Comparison of ENCODE assay signal across 9 cellular contexts in genomic region chr4:48445704-48446103, GRCh38. TPM values are rescaled to one million over a fixed set of nuclear protein-coding genes. Genes with fewer than 3 reads are reported as not detected.
DNase-seq lines count a peak whose midpoint lies in the region; ATAC-seq and TF ChIP-seq lines count a peak whose summit lies in the region.
"Had no signal": no experiment of that assay in that cellular context is flagged by ENCODE, and none has a peak within 500 bp of the region (broad histone marks: within the 10 kb centered on the region; RNA-seq: fewer than 3 reads in every experiment).

No MANE protein-coding gene starts in this region.

- DNase-seq in DND-41 (no peak), choroid plexus epithelial cell (ENCODE audit: low read depth) (peak; percentile 47), neural progenitor cell (ENCODE audit: low spot score) (no peak), SHP77 treated with DMSO at 0.1 percent for 48 hours (lab: John Stamatoyannopoulos, UW) (no peak), omental fat pad (ENCODE audit: low spot score) (no peak)

- ATAC-seq in DND-41 (ENCODE audit: insufficient read depth, low read depth) (no peak), GM19467 (IDR thresholded peaks at IDR 0.05; ENCODE audit: unreplicated experiment) (no peak), omental fat pad (ENCODE audit: low FRiP score) (no peak), GM21515 (IDR thresholded peaks at IDR 0.05; ENCODE audit: unreplicated experiment) (no peak)

- H3K36me3 ChIP-seq in DND-41 (ENCODE audit: insufficient read depth, low read length) (no peaks in the 10 kb centered on the region), Loucy (ENCODE audit: insufficient read depth, low read length) (no peaks in the 10 kb centered on the region), neural progenitor cell (no peaks in the 10 kb centered on the region)

- H3K9me2 ChIP-seq in Loucy (replicated peaks; ENCODE audit: low read depth, low read length), result no peaks in the 10 kb centered on the region

- H3K4me1 ChIP-seq in DND-41 (ENCODE audit: insufficient read depth, low read length), result no peaks in the 10 kb centered on the region
- no peaks in the 10 kb centered on the region for H3K4me1 ChIP-seq in Loucy (ENCODE audit: insufficient read depth, low read length, poor library complexity, severe bottlenecking)
- H3K4me1 ChIP-seq in neural progenitor cell, result no peaks in the 10 kb centered on the region

- H3K27ac ChIP-seq in DND-41 (ENCODE audit: low read length) (no peak overlapping the region), neural progenitor cell (no peak overlapping the region)

- no peak overlapping the region for H3K4me3 Mint-ChIP-seq in neural progenitor cell

- H3K4me3 ChIP-seq in DND-41 (ENCODE audit: low read depth in 1 of 2, low read length in 2 of 2), result no peak overlapping the region
- no peak overlapping the region for H3K4me3 ChIP-seq in Loucy (ENCODE audit: low read length, poor library complexity, severe bottlenecking)
- no peak overlapping the region for H3K4me3 ChIP-seq in choroid plexus epithelial cell (ENCODE audit: low read depth, low read length)
- H3K4me3 ChIP-seq in neural progenitor cell, result no peak overlapping the region

- no peaks in the 10 kb centered on the region for H3K9me3 ChIP-seq in DND-41 (ENCODE audit: insufficient read depth, low read length, severe bottlenecking)
- no peaks in the 10 kb centered on the region for H3K9me3 ChIP-seq in Loucy (ENCODE audit: insufficient read depth, low read depth, low read length)
- no peaks in the 10 kb centered on the region for H3K9me3 ChIP-seq in neural progenitor cell (ENCODE audit: low read depth)

- H4K20me1 ChIP-seq in DND-41 (ENCODE audit: insufficient read depth, low read length) (no peaks in the 10 kb centered on the region), Loucy (ENCODE audit: insufficient read depth, low read length, poor library complexity, severe bottlenecking) (no peaks in the 10 kb centered on the region), neural progenitor cell (ENCODE audit: low read depth) (no peaks in the 10 kb centered on the region)

- no peak overlapping the region for H3K27ac Mint-ChIP-seq in neural progenitor cell

- H3F3A ChIP-seq in Loucy (ENCODE audit: low read depth), result no peaks in the 10 kb centered on the region
- H3F3A ChIP-seq in neural progenitor cell (ENCODE audit: low read depth), result peaks cover 2% of the 10 kb centered on the region

- H2AFZ ChIP-seq in DND-41 (ENCODE audit: low read depth, low read length) (no peak overlapping the region), Loucy (ENCODE audit: low read length) (no peak overlapping the region), neural progenitor cell (replicated peaks) (no peak overlapping the region)

- peak; percentile 51 for TF ChIP-seq CTCF in DND-41 (IDR thresholded peaks at IDR 0.05; ENCODE audit: borderline replicate concordance, extremely low read depth, low read length, poor library complexity, severe bottlenecking)
- peak; percentile 36; the same call in 1 of the 2 replicates for TF ChIP-seq CTCF in Loucy (conservative IDR thresholded peaks at IDR 0.05; ENCODE audit: low read length)
- TF ChIP-seq CTCF in choroid plexus epithelial cell (conservative IDR thresholded peaks at IDR 0.05; ENCODE audit: low read depth, low read length), result peak; percentile 54
- peak; percentile 60 for TF ChIP-seq CTCF in neural progenitor cell (IDR thresholded peaks at IDR 0.05)
- TF ChIP-seq CTCF in omental fat pad (IDR thresholded peaks at IDR 0.05), result no peak

- no peaks in the 10 kb centered on the region for H3K36me3 Mint-ChIP-seq in neural progenitor cell

- no peaks in the 10 kb centered on the region for H3K9me3 Mint-ChIP-seq in neural progenitor cell

- no peaks in the 10 kb centered on the region for H3K79me2 ChIP-seq in DND-41 (ENCODE audit: insufficient read depth, low read length)
- H3K79me2 ChIP-seq in Loucy (ENCODE audit: insufficient read depth, low read length), result no peaks in the 10 kb centered on the region
- no peaks in the 10 kb centered on the region for H3K79me2 ChIP-seq in neural progenitor cell (ENCODE audit: low read depth)

- H3K27me3 ChIP-seq in DND-41 (ENCODE audit: insufficient read depth, low read length, poor library complexity) (no peaks in the 10 kb centered on the region), Loucy (ENCODE audit: insufficient read depth, low read length, poor library complexity, severe bottlenecking) (no peaks in the 10 kb centered on the region), neural progenitor cell (no peaks in the 10 kb centered on the region)

- no peaks in the 10 kb centered on the region for H3K4me1 Mint-ChIP-seq in neural progenitor cell

- H3K4me2 ChIP-seq in DND-41 (ENCODE audit: insufficient read depth, low read length), result no peak overlapping the region
- H3K4me2 ChIP-seq in Loucy (ENCODE audit: low read depth, low read length, poor library complexity, severe bottlenecking), result no peak overlapping the region
- H3K4me2 ChIP-seq in neural progenitor cell, result no peak overlapping the region

- H3K9ac ChIP-seq in DND-41 (ENCODE audit: low read depth, low read length), result no peak overlapping the region
- H3K9ac ChIP-seq in Loucy (ENCODE audit: low read depth, low read length, poor library complexity, severe bottlenecking), result no peak overlapping the region
- no peak overlapping the region for H3K9ac ChIP-seq in neural progenitor cell

- H3K27me3 Mint-ChIP-seq in neural progenitor cell (ENCODE audit: insufficient read depth, low read depth), result peaks cover 2% of the 10 kb centered on the region

RNA-seq across cellular contexts. Expression of gene SLC10A4, which starts 37.4 kb away (rescaled TPM):
- 0.24 and 0.28 TPM in 2 replicates for total RNA-seq in neural progenitor cell (ENCODE audit: low replicate concordance)
- total RNA-seq in omental fat pad, result under 1 TPM in 3 of 4 donors, not detected in 1; 0.19 to 0.72 (median 0.25) TPM

RNA-seq across cellular contexts. Expression of gene ZAR1, which starts 44.3 kb away (rescaled TPM):
- total RNA-seq in neural progenitor cell (ENCODE audit: low replicate concordance) (not detected in 2 replicates), omental fat pad (not detected)
- total RNA-seq: T-helper 1 cell treated with Interleukin-12 subunit alpha and Interleukin-12 subunit beta and Interleukin-4 antibody, amounts not matched to agents 30 ng/mL and 1 ng/mL, for 36 hours had no signal

Comparison
In these comparisons a context has a peak if more than half of its experiments do, and no peak if none do; other contexts are left out.
1. CTCF ChIP-seq: peak in DND-41 (single experiment), Loucy (single experiment), choroid plexus epithelial cell (single experiment) and neural progenitor cell (single experiment); none in omental fat pad (0 of 3).